In genomic region chr12:77060883-77061240, GRCh38 we compare ENCODE assay signal across 14 cellular contexts. TPM values are rescaled to one million over a fixed set of nuclear protein-coding genes. Genes with fewer than 3 reads are reported as not detected.
A peak's percentile ranks its signal among the peaks of the same experiment; 100 is the strongest.
DNase-seq lines count a peak whose midpoint lies in the region; ATAC-seq, FAIRE-seq and TF ChIP-seq lines count a peak whose summit lies in the region.
"Had no signal": no experiment of that assay in that cellular context is flagged by ENCODE, and none has a peak within 500 bp of the region (broad histone marks: within the 10 kb centered on the region; RNA-seq: fewer than 3 reads in every experiment).

No MANE protein-coding gene starts in this region.

- no peaks in the 10 kb centered on the region for H3K36me3 Mint-ChIP-seq in IgD-negative memory B cell

- FAIRE-seq in frontal cortex (lab: Jason Lieb, UNC): no peak
- FAIRE-seq: H54 had no signal

- POLR2A ChIA-PET in HEK293T (lab: Yijun Ruan, JAX): no interaction called here

- H3K4me3 ChIP-seq in GM08714 (ENCODE audit: low read length) (peak overlapping the region; percentile 69), Peyer's patch (no peak overlapping the region)
- H3K4me3 ChIP-seq: ascending aorta, SJSA1 had no signal

- ATAC-seq in GM19395 (IDR thresholded peaks at IDR 0.05; ENCODE audit: unreplicated experiment) (peak; percentile 40), HG02884 (IDR thresholded peaks at IDR 0.05; ENCODE audit: unreplicated experiment) (peak; percentile 29)
- ATAC-seq: activated CD8-positive, alpha-beta T cell treated with anti-CD3 and anti-CD28 coated beads, Interleukin-2, amount 10 ng/mL, durations not matched to agents 7 days and 5 days; left lobe of liver had no signal

- no peak overlapping the region for H3K27ac ChIP-seq in Peyer's patch
- H3K27ac ChIP-seq: ascending aorta, SJSA1 had no signal

- no peaks in the 10 kb centered on the region for H3K27me3 ChIP-seq in Peyer's patch
- H3K27me3 ChIP-seq: ascending aorta, SJSA1 had no signal

- H3K9me3 Mint-ChIP-seq in IgD-negative memory B cell: no peaks in the 10 kb centered on the region

- H3K4me1 Mint-ChIP-seq in IgD-negative memory B cell: peaks cover 27 to 35% (median 32%) of the 10 kb centered on the region in 3 donors

- H3K4me1 ChIP-seq in Peyer's patch: peaks cover 0 to 12% (median 0%) of the 10 kb centered on the region in 4 donors

- H3K4me3 Mint-ChIP-seq in IgD-negative memory B cell: peak overlapping the region in 3 of 4 donors; percentile 0 to 60 (median 28)
- H3K4me3 Mint-ChIP-seq: activated CD8-positive, alpha-beta T cell treated with anti-CD3 and anti-CD28 coated beads, Interleukin-2, amount 10 ng/mL, durations not matched to agents 7 days and 5 days had no signal

- no peak for TF ChIP-seq POLR2A in Peyer's patch (IDR thresholded peaks at IDR 0.05)

- no peak for TF ChIP-seq CTCF in Peyer's patch (IDR thresholded peaks at IDR 0.05)

- no peak for DNase-seq in Peyer's patch
- DNase-seq in HEK293T (ENCODE audit: extremely low spot score): no peak
- no peak for DNase-seq in GF-D8 (lab: John Stamatoyannopoulos, UW)
- no peak for DNase-seq in frontal cortex (ENCODE audit: low spot score in 2 of 2)
- DNase-seq: activated CD8-positive, alpha-beta T cell treated with anti-CD3 and anti-CD28 coated beads, Interleukin-2, amount 10 ng/mL, durations not matched to agents 7 days and 5 days; NCI-H1417 had no signal

- CTCF ChIA-PET in HEK293T (lab: Yijun Ruan, JAX): no interaction called here

- H3K9me3 ChIP-seq in Peyer's patch: no peaks in the 10 kb centered on the region
- H3K9me3 ChIP-seq: ascending aorta, SJSA1 had no signal

- H3K27ac Mint-ChIP-seq in IgD-negative memory B cell: peak overlapping the region in 1 of 3 donors; percentile 5

- H3K36me3 ChIP-seq in Peyer's patch: no peaks in the 10 kb centered on the region
- H3K36me3 ChIP-seq: ascending aorta had no signal

- H3K27me3 Mint-ChIP-seq in IgD-negative memory B cell: peaks cover 9% of the 10 kb centered on the region

TF ChIP-seq in HEK293T, 16 proteins besides CTCF, POLR2A, EP300 and RAD21:
- TF ChIP-seq PKNOX1 (IDR thresholded peaks at IDR 0.05): no peak
- no peak for TF ChIP-seq L3MBTL2 (conservative IDR thresholded peaks at IDR 0.05)
- TF ChIP-seq SP1 (IDR thresholded peaks at IDR 0.05): no peak
- TF ChIP-seq FOXM1 (IDR thresholded peaks at IDR 0.05; ENCODE audit: borderline replicate concordance): no peak
- TF ChIP-seq FOXA1 (IDR thresholded peaks at IDR 0.05): no peak
- TF ChIP-seq CTBP1 (IDR thresholded peaks at IDR 0.05; ENCODE audit: borderline replicate concordance): no peak
- TF ChIP-seq TARDBP (IDR thresholded peaks at IDR 0.05): no peak
- no peak for TF ChIP-seq ARNT (IDR thresholded peaks at IDR 0.05)
- TF ChIP-seq LEF1 (IDR thresholded peaks at IDR 0.05; ENCODE audit: borderline replicate concordance): no peak
- TF ChIP-seq ELF4 (IDR thresholded peaks at IDR 0.05): no peak
- no peak for TF ChIP-seq ZNF384 (IDR thresholded peaks at IDR 0.05)
- TF ChIP-seq SUZ12 (IDR thresholded peaks at IDR 0.05): no peak
- TF ChIP-seq FOXK2 (IDR thresholded peaks at IDR 0.05): no peak
- no peak for TF ChIP-seq HDGF (IDR thresholded peaks at IDR 0.05; ENCODE audit: borderline replicate concordance)
- no peak for TF ChIP-seq BHLHE40 (IDR thresholded peaks at IDR 0.05; ENCODE audit: borderline replicate concordance)
- TF ChIP-seq NFRKB (IDR thresholded peaks at IDR 0.05): no peak

RNA-seq across cellular contexts. Expression of gene E2F7, which starts 4.5 kb away (rescaled TPM):
- not detected for polyA plus RNA-seq in IgD-negative memory B cell
- total RNA-seq in Peyer's patch (10 to 100 TPM in 1 of 4 donors, 1 to 10 TPM in 3; 1.2 to 17.3 (median 3.7) TPM), frontal cortex (1.2 TPM)
- total RNA-seq: ascending aorta had no signal
